ENCODE assay signal across 12 cellular contexts in genomic region chr22:40211481-40212052, GRCh38. TPM values are rescaled to one million over a fixed set of nuclear protein-coding genes. Genes with fewer than 3 reads are reported as not detected.
DNase-seq lines count a peak whose midpoint lies in the region; ATAC-seq and TF ChIP-seq lines count a peak whose summit lies in the region.
"Had no signal": no experiment of that assay in that cellular context is flagged by ENCODE, and none has a peak within 500 bp of the region (broad histone marks: within the 10 kb centered on the region; RNA-seq: fewer than 3 reads in every experiment).

No MANE protein-coding gene starts in this region.

- no peaks in the 10 kb centered on the region for H3K9me3 Mint-ChIP-seq in IgD-negative memory B cell
- H3K9me3 Mint-ChIP-seq in endodermal cell: no peaks in the 10 kb centered on the region
- H3K9me3 Mint-ChIP-seq in naive thymus-derived CD4-positive, alpha-beta T cell: peaks cover 0 to 1% (median 0%) of the 10 kb centered on the region in 11 donors
- H3K9me3 Mint-ChIP-seq: activated CD4-positive, alpha-beta memory T cell treated with anti-CD3 and anti-CD28 coated beads, Interleukin-2, amount 10 ng/mL, durations not matched to agents 7 days and 5 days; neural crest cell had no signal

- TF ChIP-seq CTCF in endodermal cell (conservative IDR thresholded peaks at IDR 0.05): no peak

- WGBS in endodermal cell (ENCODE audit: insufficient coverage in 1 of 2, insufficient read length in 1 of 2), 2 experiments: 92 to 96% methylated on average over 5 to 12 of the region's 12 CpGs

- peak overlapping the region in 2 of 3 donors; percentile 25 to 36 for H3K27ac Mint-ChIP-seq in IgD-negative memory B cell
- H3K27ac Mint-ChIP-seq in endodermal cell: peak overlapping the region; percentile 41
- H3K27ac Mint-ChIP-seq in naive thymus-derived CD4-positive, alpha-beta T cell: peak overlapping the region in 8 of 9 donors; percentile 72 to 93 (median 84)
- H3K27ac Mint-ChIP-seq: activated CD4-positive, alpha-beta memory T cell treated with anti-CD3 and anti-CD28 coated beads, Interleukin-2, amount 10 ng/mL, durations not matched to agents 7 days and 5 days had no signal

- H3K36me3 Mint-ChIP-seq in IgD-negative memory B cell (peaks cover 5% of the 10 kb centered on the region), endodermal cell (ENCODE audit: low read depth) (peaks cover 14% of the 10 kb centered on the region)
- H3K36me3 Mint-ChIP-seq in naive thymus-derived CD4-positive, alpha-beta T cell: peaks cover 0 to 12% (median 3%) of the 10 kb centered on the region in 5 donors

- H3K4me1 Mint-ChIP-seq in IgD-negative memory B cell (peaks cover 59 to 64% (median 61%) of the 10 kb centered on the region in 3 donors), endodermal cell (peaks cover 47% of the 10 kb centered on the region)
- peaks cover 66 to 97% (median 89%) of the 10 kb centered on the region in 7 donors for H3K4me1 Mint-ChIP-seq in naive thymus-derived CD4-positive, alpha-beta T cell

- in situ Hi-C loops in KBM-7 (cut with MboI; ENCODE audit: low pct_unique_long_range_greater_than_20kb, low sequenced_read_pairs): no loop called here

- H3K27me3 Mint-ChIP-seq in IgD-negative memory B cell: no peaks in the 10 kb centered on the region
- H3K27me3 Mint-ChIP-seq in endodermal cell (ENCODE audit: insufficient read depth): no peaks in the 10 kb centered on the region
- no peaks in the 10 kb centered on the region for H3K27me3 Mint-ChIP-seq in naive thymus-derived CD4-positive, alpha-beta T cell
- H3K27me3 Mint-ChIP-seq: activated CD4-positive, alpha-beta memory T cell treated with anti-CD3 and anti-CD28 coated beads, Interleukin-2, amount 10 ng/mL, durations not matched to agents 7 days and 5 days had no signal

- no peaks in the 10 kb centered on the region for H3K9me3 ChIP-seq in BLaER1
- no peaks in the 10 kb centered on the region for H3K9me3 ChIP-seq in endodermal cell (ENCODE audit: control insufficient read depth, low read length)
- H3K9me3 ChIP-seq in naive thymus-derived CD4-positive, alpha-beta T cell (ENCODE audit: control insufficient read depth in 2 of 3, low read length in 3 of 3): no peaks in the 10 kb centered on the region

- DNase-seq in endodermal cell (no peak), NAMALWA (ENCODE audit: low spot score) (no peak), KBM-7 (no peak)
- no peak for DNase-seq in naive thymus-derived CD4-positive, alpha-beta T cell
- DNase-seq in activated CD8-positive, alpha-beta memory T cell treated with anti-CD3 and anti-CD28 coated beads for 24 hours: no peak
- DNase-seq: activated CD4-positive, alpha-beta memory T cell treated with anti-CD3 and anti-CD28 coated beads, Interleukin-2, amount 10 ng/mL, durations not matched to agents 7 days and 5 days; activated naive CD4-positive, alpha-beta T cell treated with Interleukin-2 at 50 U/mL for 16 hours; NCI-H2171 had no signal

- H3K9ac ChIP-seq in BLaER1: peak overlapping the region; percentile 17; the same call in 1 of the 2 replicates
- no peak overlapping the region for H3K9ac ChIP-seq in endodermal cell (ENCODE audit: extremely low read depth, low read length, poor library complexity, severe bottlenecking)

- H3K4me3 ChIP-seq in BLaER1 (no peak overlapping the region), endodermal cell (ENCODE audit: low read length) (no peak overlapping the region)
- H3K4me3 ChIP-seq in naive thymus-derived CD4-positive, alpha-beta T cell (ENCODE audit: low read length): no peak overlapping the region

- peak; percentile 28 for ATAC-seq in naive thymus-derived CD4-positive, alpha-beta T cell
- ATAC-seq in GM19395 (IDR thresholded peaks at IDR 0.05; ENCODE audit: unreplicated experiment): no peak

- H3K4me3 Mint-ChIP-seq in IgD-negative memory B cell (peak overlapping the region in 1 of 4 donors; percentile 87), endodermal cell (no peak overlapping the region)
- peak overlapping the region in 8 of 10 donors; percentile 2 to 75 (median 24) for H3K4me3 Mint-ChIP-seq in naive thymus-derived CD4-positive, alpha-beta T cell
- H3K4me3 Mint-ChIP-seq: activated CD4-positive, alpha-beta memory T cell treated with anti-CD3 and anti-CD28 coated beads, Interleukin-2, amount 10 ng/mL, durations not matched to agents 7 days and 5 days; neural crest cell had no signal

- H3K27me3 ChIP-seq in BLaER1 (no peaks in the 10 kb centered on the region), endodermal cell (ENCODE audit: control insufficient read depth, insufficient read depth, low read length, poor library complexity, severe bottlenecking) (no peaks in the 10 kb centered on the region)
- H3K27me3 ChIP-seq in naive thymus-derived CD4-positive, alpha-beta T cell (ENCODE audit: control insufficient read depth in 2 of 2, insufficient read depth in 2 of 2, low read length in 2 of 2): no peaks in the 10 kb centered on the region

- H3K36me3 ChIP-seq in BLaER1 (peaks cover 17% of the 10 kb centered on the region), endodermal cell (ENCODE audit: control insufficient read depth, insufficient read depth, low read length) (peaks cover 4% of the 10 kb centered on the region)
- no peaks in the 10 kb centered on the region for H3K36me3 ChIP-seq in naive thymus-derived CD4-positive, alpha-beta T cell (ENCODE audit: control insufficient read depth in 2 of 3, insufficient read depth in 3 of 3, low read length in 3 of 3)

- CTCF ChIA-PET in naive thymus-derived CD4-positive, alpha-beta T cell (lab: Charles Lee): no interaction called here

- H4K20me1 ChIP-seq in BLaER1: peaks cover 76% of the 10 kb centered on the region

- intact Hi-C loops in naive thymus-derived CD4-positive, alpha-beta T cell (cut with micrococcal nuclease): no loop called here

- POLR2A ChIA-PET in naive thymus-derived CD4-positive, alpha-beta T cell (lab: Charles Lee): interaction anchor here (0.7 to 1.1 kb wide), 3 partner anchors 9 to 156 kb away, joined by 3 read pairs; no protein-coding TSS in a partner anchor

- H3K4me2 ChIP-seq in BLaER1: peak overlapping the region; percentile 79

- H3K27ac ChIP-seq in BLaER1: peak overlapping the region; percentile 72
- H3K27ac ChIP-seq in endodermal cell (ENCODE audit: low read depth, low read length): no peak overlapping the region
- peak overlapping the region; percentile 4 for H3K27ac ChIP-seq in naive thymus-derived CD4-positive, alpha-beta T cell (ENCODE audit: low read depth, low read length)

- H3K4me1 ChIP-seq in BLaER1: peaks cover 89% of the 10 kb centered on the region
- H3K4me1 ChIP-seq in endodermal cell (ENCODE audit: control insufficient read depth, insufficient read depth, low read length): peaks cover 3% of the 10 kb centered on the region
- H3K4me1 ChIP-seq in naive thymus-derived CD4-positive, alpha-beta T cell (ENCODE audit: control insufficient read depth in 2 of 2, insufficient read depth in 2 of 2, low read length in 2 of 2): peaks cover 34 to 62% of the 10 kb centered on the region in 2 donors

RNA-seq across cellular contexts. Expression of gene TNRC6B, which starts 33.8 kb away (rescaled TPM):
- polyA plus RNA-seq in IgD-negative memory B cell: 143 TPM
- total RNA-seq in endodermal cell: 10 to 100 TPM; 57.5 to 62.5 TPM
- polyA plus RNA-seq in endodermal cell (2013, experiment 1 of 2): 13.7 TPM
- 14.7 TPM for polyA plus RNA-seq in endodermal cell (2013, experiment 2 of 2)
- 100 to 1,000 TPM in 4 of 5 experiments, 10 to 100 TPM in 1; 67.4 to 165 (median 146) TPM for total RNA-seq in naive thymus-derived CD4-positive, alpha-beta T cell
- polyA plus RNA-seq in naive thymus-derived CD4-positive, alpha-beta T cell: 100 to 1,000 TPM; 102 to 119 TPM

Comparison
In these comparisons a context has a peak if more than half of its experiments do, and no peak if none do; other contexts are left out.
1. H3K27ac Mint-ChIP-seq: peak in every context shown above with its lines; median percentile 84 in naive thymus-derived CD4-positive, alpha-beta T cell; 41 in endodermal cell; 30 in IgD-negative memory B cell.